26 cellular contexts compared by ENCODE assay signal in the genomic region with DNA sequence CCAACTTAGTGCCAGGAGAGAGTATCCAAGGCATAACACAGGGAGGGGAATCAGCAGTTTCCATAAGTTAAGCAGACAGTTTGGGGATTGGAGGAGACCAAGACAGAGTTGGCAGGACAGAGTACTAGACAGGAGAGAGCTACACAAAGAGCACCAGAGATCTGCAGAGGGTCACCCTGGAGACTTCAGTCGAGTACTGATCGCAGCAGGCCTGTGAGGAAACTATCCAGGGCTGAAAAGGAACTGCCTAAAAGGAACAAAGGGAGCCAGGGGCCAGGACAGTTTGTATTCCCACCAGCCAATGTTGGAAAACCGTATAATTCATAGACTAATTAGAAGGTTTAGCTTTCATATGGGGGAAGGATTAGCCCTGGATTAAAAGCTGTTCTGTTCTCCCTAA.
A peak's percentile ranks its signal among the peaks of the same experiment; 100 is the strongest.
DNase-seq lines count a peak whose midpoint lies in the region; ATAC-seq and TF ChIP-seq lines count a peak whose summit lies in the region.
"Had no signal": no experiment of that assay in that cellular context is flagged by ENCODE, and none has a peak within 500 bp of the region (broad histone marks: within the 10 kb centered on the region; RNA-seq: fewer than 3 reads in every experiment).

No MANE protein-coding gene starts in this region.

- H3K4me1 Mint-ChIP-seq in activated CD4-positive, alpha-beta T cell treated with anti-CD3 and anti-CD28 coated beads, Interleukin-2, amount 10 ng/mL, durations not matched to agents 24 days and 14 days, result no peaks in the 10 kb centered on the region
- H3K4me1 Mint-ChIP-seq in WTC11, result peaks cover 7% of the 10 kb centered on the region

- no peak for ATAC-seq in WTC11
- ATAC-seq in HG02798 (IDR thresholded peaks at IDR 0.05; ENCODE audit: poor library complexity, unreplicated experiment), result no peak
- ATAC-seq in HG02763 (IDR thresholded peaks at IDR 0.05; ENCODE audit: unreplicated experiment), result no peak
- no peak for ATAC-seq in HG02885 (IDR thresholded peaks at IDR 0.05; ENCODE audit: poor library complexity, unreplicated experiment)
- ATAC-seq: activated CD8-positive, alpha-beta T cell treated with anti-CD3 and anti-CD28 coated beads, Interleukin-2, amount 10 ng/mL, durations not matched to agents 7 days and 5 days; left lung; Panc1 had no signal

- H3K27ac Mint-ChIP-seq in activated CD4-positive, alpha-beta T cell treated with anti-CD3 and anti-CD28 coated beads, Interleukin-2, amount 10 ng/mL, durations not matched to agents 24 days and 14 days, result no peak overlapping the region
- H3K27ac Mint-ChIP-seq in WTC11, result 0 out of 2 replicates have a peak overlapping the region, but pooled peaks have one; percentile 46
- H3K27ac Mint-ChIP-seq: activated CD8-positive, alpha-beta T cell treated with anti-CD3 and anti-CD28 coated beads, Interleukin-2, amount 10 ng/mL, durations not matched to agents 7 days and 5 days; activated naive CD4-positive, alpha-beta T cell treated with anti-CD3 and anti-CD28 coated beads for 36 hours; CD4-positive, CD25-positive, alpha-beta regulatory T cell; T-helper 2 cell treated with Interferon-gamma antibody and Interleukin-4, amounts not matched to agents 5 μg/mL and 100 μg/mL, for 36 hours; type B pancreatic cell had no signal

- DNase-seq in activated CD4-positive, alpha-beta T cell treated with anti-CD3 and anti-CD28 coated beads, Interleukin-2, amount 10 ng/mL, durations not matched to agents 24 days and 14 days, result peak; percentile 50
- no peak for DNase-seq in activated CD4-positive, alpha-beta T cell treated with anti-CD3 and anti-CD28 coated beads, Interleukin-2, amount 50 U/mL, for 1 hour
- DNase-seq in WTC11 (ENCODE audit: low spot score) (no peak), fibroblast of peridontal ligament (ENCODE audit: extremely low read depth) (peak; percentile 34), stromal cell of bone marrow (ENCODE audit: low read depth) (peak; percentile 18)
- DNase-seq: activated CD8-positive, alpha-beta T cell treated with anti-CD3 and anti-CD28 coated beads, Interleukin-2, amount 10 ng/mL, durations not matched to agents 7 days and 5 days; activated naive CD4-positive, alpha-beta T cell treated with anti-CD3 and anti-CD28 coated beads for 36 hours; brain microvascular endothelial cell; Calu3; CD4-positive, CD25-positive, alpha-beta regulatory T cell; H7; Kasumi-1; left lung; NCI-H1417 treated with DMSO at 0.1 percent for 48 hours; NCI-H2081; NCI-H2227 treated with DMSO at 0.1 percent for 48 hours; NCI-H526; nucleus accumbens; SHP77; stimulated activated CD4-positive, alpha-beta T cell treated with anti-CD3 and anti-CD28 coated beads, Interleukin-4, amount 100 ng/mL, for 24 hours had no signal

- TF ChIP-seq CTCF in WTC11 (IDR thresholded peaks at IDR 0.05), result no peak

- intact Hi-C loops in activated CD4-positive, alpha-beta T cell treated with anti-CD3 and anti-CD28 coated beads, Interleukin-2, amount 10 ng/mL, durations not matched to agents 24 days and 14 days (cut with micrococcal nuclease), result no loop called here

- H3K27me3 Mint-ChIP-seq in activated CD4-positive, alpha-beta T cell treated with anti-CD3 and anti-CD28 coated beads, Interleukin-2, amount 10 ng/mL, durations not matched to agents 24 days and 14 days, result no peaks in the 10 kb centered on the region
- H3K27me3 Mint-ChIP-seq in WTC11 (ENCODE audit: low read depth), result no peaks in the 10 kb centered on the region
- H3K27me3 Mint-ChIP-seq: type B pancreatic cell had no signal

- peaks cover 8% of the 10 kb centered on the region for H3K9me3 Mint-ChIP-seq in activated CD4-positive, alpha-beta T cell treated with anti-CD3 and anti-CD28 coated beads, Interleukin-2, amount 10 ng/mL, durations not matched to agents 24 days and 14 days
- peaks cover 29% of the 10 kb centered on the region for H3K9me3 Mint-ChIP-seq in WTC11
- H3K9me3 Mint-ChIP-seq: type B pancreatic cell had no signal

- no peaks in the 10 kb centered on the region for H3K36me3 Mint-ChIP-seq in activated CD4-positive, alpha-beta T cell treated with anti-CD3 and anti-CD28 coated beads, Interleukin-2, amount 10 ng/mL, durations not matched to agents 24 days and 14 days (ENCODE audit: low read depth)
- peaks cover 5% of the 10 kb centered on the region for H3K36me3 Mint-ChIP-seq in WTC11
- H3K36me3 Mint-ChIP-seq: CD4-positive, CD25-positive, alpha-beta regulatory T cell; type B pancreatic cell had no signal

- POLR2A ChIA-PET in WTC11 (lab: Charles Lee), result no interaction called here

- CTCF ChIA-PET in WTC11 (lab: Charles Lee), result no interaction called here

- no peak overlapping the region for H3K4me3 Mint-ChIP-seq in activated CD4-positive, alpha-beta T cell treated with anti-CD3 and anti-CD28 coated beads, Interleukin-2, amount 10 ng/mL, durations not matched to agents 24 days and 14 days
- H3K4me3 Mint-ChIP-seq in WTC11, result no peak overlapping the region
- H3K4me3 Mint-ChIP-seq: activated CD8-positive, alpha-beta T cell treated with anti-CD3 and anti-CD28 coated beads, Interleukin-2, amount 10 ng/mL, durations not matched to agents 7 days and 5 days; activated naive CD4-positive, alpha-beta T cell treated with anti-CD3 and anti-CD28 coated beads for 36 hours; CD4-positive, CD25-positive, alpha-beta regulatory T cell; T-helper 2 cell treated with Interferon-gamma antibody and Interleukin-4, amounts not matched to agents 5 μg/mL and 100 μg/mL, for 36 hours; type B pancreatic cell had no signal

TF ChIP-seq in WTC11, 78 proteins besides CTCF, POLR2A, EP300 and RAD21:
- TF ChIP-seq, protein P1, sequence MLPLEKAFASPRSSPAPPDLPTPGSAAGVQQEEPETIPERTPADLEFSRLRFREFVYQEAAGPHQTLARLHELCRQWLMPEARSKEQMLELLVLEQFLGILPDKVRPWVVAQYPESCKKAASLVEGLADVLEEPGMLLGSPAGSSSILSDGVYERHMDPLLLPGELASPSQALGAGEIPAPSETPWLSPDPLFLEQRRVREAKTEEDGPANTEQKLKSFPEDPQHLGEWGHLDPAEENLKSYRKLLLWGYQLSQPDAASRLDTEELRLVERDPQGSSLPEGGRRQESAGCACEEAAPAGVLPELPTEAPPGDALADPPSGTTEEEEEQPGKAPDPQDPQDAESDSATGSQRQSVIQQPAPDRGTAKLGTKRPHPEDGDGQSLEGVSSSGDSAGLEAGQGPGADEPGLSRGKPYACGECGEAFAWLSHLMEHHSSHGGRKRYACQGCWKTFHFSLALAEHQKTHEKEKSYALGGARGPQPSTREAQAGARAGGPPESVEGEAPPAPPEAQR (CRISPR knock-in tag; IDR thresholded peaks at IDR 0.05), result no peak
- TF ChIP-seq NFE2L1 (CRISPR knock-in tag; IDR thresholded peaks at IDR 0.05) (no peak), CREB1 (CRISPR knock-in tag; IDR thresholded peaks at IDR 0.05) (no peak), FOXK1 (CRISPR knock-in tag; IDR thresholded peaks at IDR 0.05) (no peak)
- TF ChIP-seq, protein P2, sequence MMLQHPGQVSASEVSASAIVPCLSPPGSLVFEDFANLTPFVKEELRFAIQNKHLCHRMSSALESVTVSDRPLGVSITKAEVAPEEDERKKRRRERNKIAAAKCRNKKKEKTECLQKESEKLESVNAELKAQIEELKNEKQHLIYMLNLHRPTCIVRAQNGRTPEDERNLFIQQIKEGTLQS (CRISPR knock-in tag; conservative IDR thresholded peaks at IDR 0.05), result no peak
- TF ChIP-seq, protein P3, sequence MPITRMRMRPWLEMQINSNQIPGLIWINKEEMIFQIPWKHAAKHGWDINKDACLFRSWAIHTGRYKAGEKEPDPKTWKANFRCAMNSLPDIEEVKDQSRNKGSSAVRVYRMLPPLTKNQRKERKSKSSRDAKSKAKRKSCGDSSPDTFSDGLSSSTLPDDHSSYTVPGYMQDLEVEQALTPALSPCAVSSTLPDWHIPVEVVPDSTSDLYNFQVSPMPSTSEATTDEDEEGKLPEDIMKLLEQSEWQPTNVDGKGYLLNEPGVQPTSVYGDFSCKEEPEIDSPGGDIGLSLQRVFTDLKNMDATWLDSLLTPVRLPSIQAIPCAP (CRISPR knock-in tag; IDR thresholded peaks at IDR 0.05), result no peak

Comparison
In these comparisons a context has a peak if more than half of its experiments do, and no peak if none do; other contexts are left out.
1. DNase-seq: peak in activated CD4-positive, alpha-beta T cell treated with anti-CD3 and anti-CD28 coated beads, Interleukin-2, amount 10 ng/mL, durations not matched to agents 24 days and 14 days (single experiment), fibroblast of peridontal ligament (single experiment) and stromal cell of bone marrow (single experiment); none in activated CD4-positive, alpha-beta T cell treated with anti-CD3 and anti-CD28 coated beads, Interleukin-2, amount 50 U/mL, for 1 hour (single experiment) and WTC11 (single experiment).